Comparison of ENCODE assay signal across 8 cellular contexts in the genomic region with DNA sequence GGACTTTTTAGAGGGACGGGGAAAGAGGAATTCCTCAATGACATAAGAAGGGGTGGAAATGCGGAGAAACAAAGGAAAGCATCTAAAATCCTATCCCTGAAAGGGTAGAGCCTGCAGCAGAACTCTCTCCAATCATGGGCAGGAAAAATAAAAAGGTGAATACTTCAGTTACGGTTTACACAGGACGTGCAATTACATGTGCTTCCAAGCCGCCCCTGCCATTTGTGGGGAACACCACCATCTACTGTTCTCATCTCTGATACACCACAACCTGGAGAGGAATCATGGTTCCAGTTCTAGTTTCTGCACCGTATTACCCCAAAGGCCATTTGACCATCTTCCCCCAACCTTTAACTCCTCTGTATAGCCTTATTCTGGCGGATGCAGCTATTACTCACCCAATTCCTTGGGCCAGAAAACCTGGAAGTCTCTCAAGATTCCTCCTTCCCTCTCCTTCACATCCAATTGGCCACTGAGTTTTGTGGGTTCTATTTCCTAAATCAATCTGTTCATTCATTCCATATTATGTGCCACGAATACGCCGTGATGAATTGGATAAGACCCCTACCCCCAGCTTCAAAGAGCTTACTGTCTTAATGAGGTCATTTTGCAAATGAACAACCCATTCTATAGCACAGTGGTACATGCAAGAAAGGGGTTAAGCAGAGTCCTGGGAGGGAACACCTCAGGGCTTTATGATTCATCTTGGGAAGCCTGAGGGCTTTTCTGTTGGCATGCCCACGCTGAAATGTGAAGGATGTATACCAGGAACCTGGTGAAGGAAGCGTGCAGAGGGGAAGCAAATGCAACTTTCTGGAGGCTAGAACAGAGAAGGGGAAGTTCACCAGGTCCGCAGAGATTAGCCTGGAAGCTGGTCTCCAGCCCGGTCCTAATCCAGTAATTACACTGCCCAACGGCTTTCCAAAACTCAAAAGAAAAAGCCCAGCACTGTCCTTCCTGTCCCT. TPM values are rescaled to one million over a fixed set of nuclear protein-coding genes. Genes with fewer than 3 reads are reported as not detected.
DNase-seq lines count a peak whose midpoint lies in the region; ATAC-seq and TF ChIP-seq lines count a peak whose summit lies in the region.

No MANE protein-coding gene starts in this region.

- peaks cover 2% of the 10 kb centered on the region for H3K79me1 ChIP-seq in neuronal stem cell (ENCODE audit: low read depth, low read length)

- H3K4me1 ChIP-seq in DOHH2 (ENCODE audit: control insufficient read depth, low read length) (peaks cover 13% of the 10 kb centered on the region), neuronal stem cell (ENCODE audit: control insufficient read depth in 2 of 2, insufficient read depth in 1 of 2, low read depth in 1 of 2, low read length in 2 of 2) (no peaks in the 10 kb centered on the region)
- H3K4me1 ChIP-seq in effector memory CD4-positive, alpha-beta T cell (ENCODE audit: control insufficient read depth, insufficient read depth, low read length, poor library complexity, severe bottlenecking) = no peaks in the 10 kb centered on the region

- H3K4me1 Mint-ChIP-seq in chondrocyte (ENCODE audit: low read depth) = peaks cover 14% of the 10 kb centered on the region

- H4K20me1 ChIP-seq in DOHH2 (ENCODE audit: control insufficient read depth, insufficient read depth, low read depth, low read length) = no peaks in the 10 kb centered on the region

- no peak overlapping the region for H3K4ac ChIP-seq in neuronal stem cell (ENCODE audit: low read length)

- H3K27ac ChIP-seq in DOHH2 (ENCODE audit: low read depth, low read length) = no peak overlapping the region
- no peak overlapping the region for H3K27ac ChIP-seq in neuronal stem cell (replicated peaks; ENCODE audit: low read length)
- no peak overlapping the region for H3K27ac ChIP-seq in effector memory CD4-positive, alpha-beta T cell (ENCODE audit: insufficient read depth, low read length, poor library complexity, severe bottlenecking)

- peak overlapping the region; percentile 87 for H2AFZ ChIP-seq in neuronal stem cell (ENCODE audit: low read length)

- no peak overlapping the region for H2BK120ac ChIP-seq in neuronal stem cell (ENCODE audit: low read depth, low read length)

- ATAC-seq in GM21786 (IDR thresholded peaks at IDR 0.05; ENCODE audit: unreplicated experiment) = no peak

- H3K4me3 ChIP-seq in DOHH2 (ENCODE audit: low read length) (peak overlapping the region; percentile 73; the same call in 1 of the 2 replicates), MG63 (no peak overlapping the region; the same call in 1 of the 2 replicates), neuronal stem cell (ENCODE audit: low read length in 2 of 2) (peak overlapping the region in 1 of 2 donors; percentile 52)
- H3K4me3 ChIP-seq in effector memory CD4-positive, alpha-beta T cell (ENCODE audit: insufficient read depth, low read depth, low read length, poor library complexity, severe bottlenecking) = no peak overlapping the region

- peak overlapping the region; percentile 72 for H3K4me2 ChIP-seq in DOHH2 (ENCODE audit: low read length)
- H3K4me2 ChIP-seq in neuronal stem cell (ENCODE audit: insufficient read depth, low read length, poor library complexity, severe bottlenecking) = no peak overlapping the region

- peaks cover 9% of the 10 kb centered on the region for H3K36me3 ChIP-seq in DOHH2 (ENCODE audit: control insufficient read depth, low read length)
- peaks cover 8% of the 10 kb centered on the region for H3K36me3 ChIP-seq in MG63
- H3K36me3 ChIP-seq in neuronal stem cell (replicated peaks in 1 of 2; ENCODE audit: control insufficient read depth in 2 of 2, insufficient read depth in 2 of 2, low read length in 2 of 2) = peaks cover 0 to 10% of the 10 kb centered on the region in 2 donors
- H3K36me3 ChIP-seq in effector memory CD4-positive, alpha-beta T cell (ENCODE audit: control insufficient read depth, insufficient read depth, low read length) = no peaks in the 10 kb centered on the region

- no peak overlapping the region for H2BK15ac ChIP-seq in neuronal stem cell (ENCODE audit: low read length)

- DNase-seq in MG63 = peak; percentile 44
- DNase-seq in chondrocyte (ENCODE audit: low spot score) = no peak
- DNase-seq in neuronal stem cell (ENCODE audit: low spot score) = no peak
- DNase-seq in effector memory CD4-positive, alpha-beta T cell = no peak
- DNase-seq in SIG-M5 treated with dmso at 0.1 percent for 504 hours (lab: John Stamatoyannopoulos, UW; ENCODE audit: unreplicated experiment) = no peak
- DNase-seq in NCI-H446 treated with DMSO at 0.1 percent for 48 hours (lab: John Stamatoyannopoulos, UW) = no peak

- TF ChIP-seq CTCF in DOHH2 (IDR thresholded peaks at IDR 0.05; ENCODE audit: low read depth, low read length, poor library complexity, severe bottlenecking) = no peak
- TF ChIP-seq CTCF in chondrocyte (IDR thresholded peaks at IDR 0.05) = no peak

- H3K9me3 ChIP-seq in DOHH2 (ENCODE audit: control insufficient read depth, insufficient read depth, low read length) (no peaks in the 10 kb centered on the region), MG63 (no peaks in the 10 kb centered on the region), neuronal stem cell (replicated peaks in 1 of 2; ENCODE audit: control insufficient read depth in 2 of 2, insufficient read depth in 1 of 2, low read depth in 1 of 2, low read length in 2 of 2) (no peaks in the 10 kb centered on the region)
- no peaks in the 10 kb centered on the region for H3K9me3 ChIP-seq in effector memory CD4-positive, alpha-beta T cell (ENCODE audit: control insufficient read depth, low read length)

- H2BK12ac ChIP-seq in neuronal stem cell (ENCODE audit: low read length) = no peak overlapping the region

- H3K23ac ChIP-seq in neuronal stem cell (ENCODE audit: low read depth, low read length, poor library complexity) = no peak overlapping the region

- peaks cover 15% of the 10 kb centered on the region for H3K79me2 ChIP-seq in DOHH2 (ENCODE audit: control insufficient read depth, low read length)

- WGBS in neuronal stem cell (ENCODE audit: extremely low coverage in 2 of 2, insufficient read length in 2 of 2, insufficient replicate concordance in 1 of 2), 2 donors = no CpG with 5 or more reads among the region's 15 CpGs

- H3F3A ChIP-seq in DOHH2 (ENCODE audit: control insufficient read depth, insufficient read depth) = peaks cover 10% of the 10 kb centered on the region

- peaks cover 5% of the 10 kb centered on the region for H3K36me3 Mint-ChIP-seq in chondrocyte (ENCODE audit: low read depth)

- peak overlapping the region; percentile 57 for H3K4me3 Mint-ChIP-seq in chondrocyte (ENCODE audit: unreplicated experiment)

- no peak overlapping the region for H4K8ac ChIP-seq in neuronal stem cell (ENCODE audit: low read depth, low read length)

- H3K27me3 Mint-ChIP-seq in chondrocyte (ENCODE audit: low read depth) = no peaks in the 10 kb centered on the region

- peaks cover 11% of the 10 kb centered on the region for H3K9me3 Mint-ChIP-seq in chondrocyte (ENCODE audit: low read depth)

- no peak overlapping the region for H3K14ac ChIP-seq in neuronal stem cell (ENCODE audit: low read length)

- H2BK5ac ChIP-seq in neuronal stem cell (ENCODE audit: low read length) = no peak overlapping the region

- no peak overlapping the region for H3K18ac ChIP-seq in neuronal stem cell (ENCODE audit: low read length)

- H3K27me3 ChIP-seq in DOHH2 (ENCODE audit: control insufficient read depth, low read length) (peaks cover 7% of the 10 kb centered on the region; the same call in 1 of the 2 replicates), MG63 (peaks cover 6% of the 10 kb centered on the region; the same call in 1 of the 2 replicates), neuronal stem cell (ENCODE audit: control insufficient read depth in 3 of 3, insufficient read depth in 3 of 3, low read depth in 1 of 3, low read length in 3 of 3) (peaks cover 0 to 23% (median 0%) of the 10 kb centered on the region in 3 experiments)
- H3K27me3 ChIP-seq in effector memory CD4-positive, alpha-beta T cell (replicated peaks; ENCODE audit: control insufficient read depth, insufficient read depth, low read length, poor library complexity, severe bottlenecking) = no peaks in the 10 kb centered on the region

- no peak overlapping the region for H4K91ac ChIP-seq in neuronal stem cell (ENCODE audit: low read depth, low read length, poor library complexity)

- no peak overlapping the region for H3K9ac ChIP-seq in neuronal stem cell (ENCODE audit: low read depth, low read length, poor library complexity)

- no peaks in the 10 kb centered on the region for H3K9me2 ChIP-seq in DOHH2 (replicated peaks; ENCODE audit: control insufficient read depth, low read length)

- no peak overlapping the region for H2AK5ac ChIP-seq in neuronal stem cell (ENCODE audit: low read depth, low read length)

- H3K27ac Mint-ChIP-seq in chondrocyte (ENCODE audit: unreplicated experiment) = no peak overlapping the region

RNA-seq across cellular contexts. Expression of a gene that starts 1.4 kb away (rescaled TPM):
- 33.9 and 36.5 TPM in 2 replicates for total RNA-seq in MG63 (2014; rRNA removed; shearing (Covaris generic); ENCODE audit: low replicate concordance)
- total RNA-seq in chondrocyte = 22.0 to 25.2 TPM (median 24.2 TPM) in 3 replicates
- 28.7 TPM for polyA plus RNA-seq in neuronal stem cell (2013, experiment 1 of 2)
- polyA plus RNA-seq in neuronal stem cell (2013, experiment 2 of 2) = 28.5 TPM
